Comparison of ENCODE assay signal across 11 cellular contexts in genomic region chr5:5293029-5293428, GRCh38.
"Had no signal": no experiment of that assay in that cellular context is flagged by ENCODE, and none has a peak within 500 bp of the region (broad histone marks: within the 10 kb centered on the region; RNA-seq: fewer than 3 reads in every experiment).

No MANE protein-coding gene starts in this region.

- H3K36me3 Mint-ChIP-seq: activated CD4-positive, alpha-beta memory T cell treated with anti-CD3 and anti-CD28 coated beads for 36 hours had no signal

- H3K27me3 ChIP-seq: foreskin keratinocyte, left lung, ovary, testis had no signal

- H3K36me3 ChIP-seq: left lung, ovary had no signal

- H3K9me3 ChIP-seq: left lung, ovary, testis had no signal

- H3K27ac ChIP-seq: foreskin keratinocyte, left lung, ovary, testis had no signal

- H3K4me3 ChIP-seq: left lung, ovary, testis had no signal

- H3K9me3 Mint-ChIP-seq: activated CD4-positive, alpha-beta memory T cell treated with anti-CD3 and anti-CD28 coated beads for 36 hours; T-helper 2 cell treated with Interferon-gamma antibody and Interleukin-4, amounts not matched to agents 5 μg/mL and 100 μg/mL, for 36 hours had no signal

- H3K4me1 ChIP-seq: foreskin keratinocyte, left lung, testis had no signal

- DNase-seq: activated CD4-positive, alpha-beta memory T cell treated with anti-CD3 and anti-CD28 coated beads for 36 hours; activated naive CD8-positive, alpha-beta T cell treated with anti-CD3 and anti-CD28 coated beads, Interleukin-2, amount 50 U/mL, for 24 hours; activated T-cell treated with anti-CD3 and anti-CD28 coated beads, Interleukin-2, amount 50 U/mL, for 72 hours; foreskin keratinocyte; left lung; nephron progenitor cell; ovary; stimulated activated CD4-positive, alpha-beta T cell treated with anti-CD3 and anti-CD28 coated beads, Interleukin-4, amount 100 ng/mL, for 4 hours; stimulated activated naive CD8-positive, alpha-beta T cell treated with anti-CD3 and anti-CD28 coated beads, Interleukin-15, amount 100 ng/mL, for 72 hours; testis had no signal

- ATAC-seq: activated naive CD8-positive, alpha-beta T cell treated with anti-CD3 and anti-CD28 coated beads, Interleukin-2, amount 50 U/mL, for 24 hours; activated T-cell treated with anti-CD3 and anti-CD28 coated beads, Interleukin-2, amount 50 U/mL, for 72 hours; foreskin keratinocyte; left lung; stimulated activated naive CD8-positive, alpha-beta T cell treated with anti-CD3 and anti-CD28 coated beads, Interleukin-15, amount 100 ng/mL, for 72 hours had no signal

- H3K27ac Mint-ChIP-seq: activated CD4-positive, alpha-beta memory T cell treated with anti-CD3 and anti-CD28 coated beads for 36 hours; activated naive CD8-positive, alpha-beta T cell treated with anti-CD3 and anti-CD28 coated beads, Interleukin-2, amount 50 U/mL, for 24 hours; activated T-cell treated with anti-CD3 and anti-CD28 coated beads, Interleukin-2, amount 50 U/mL, for 72 hours; nephron progenitor cell; stimulated activated naive CD8-positive, alpha-beta T cell treated with anti-CD3 and anti-CD28 coated beads, Interleukin-15, amount 100 ng/mL, for 72 hours; T-helper 2 cell treated with Interferon-gamma antibody and Interleukin-4, amounts not matched to agents 5 μg/mL and 100 μg/mL, for 36 hours had no signal

- H3K4me1 Mint-ChIP-seq: activated naive CD8-positive, alpha-beta T cell treated with anti-CD3 and anti-CD28 coated beads, Interleukin-2, amount 50 U/mL, for 24 hours; stimulated activated naive CD8-positive, alpha-beta T cell treated with anti-CD3 and anti-CD28 coated beads, Interleukin-15, amount 100 ng/mL, for 72 hours had no signal

- H3K4me3 Mint-ChIP-seq: activated CD4-positive, alpha-beta memory T cell treated with anti-CD3 and anti-CD28 coated beads for 36 hours; activated naive CD8-positive, alpha-beta T cell treated with anti-CD3 and anti-CD28 coated beads, Interleukin-2, amount 50 U/mL, for 24 hours; activated T-cell treated with anti-CD3 and anti-CD28 coated beads, Interleukin-2, amount 50 U/mL, for 72 hours; nephron progenitor cell; stimulated activated naive CD8-positive, alpha-beta T cell treated with anti-CD3 and anti-CD28 coated beads, Interleukin-15, amount 100 ng/mL, for 72 hours; T-helper 2 cell treated with Interferon-gamma antibody and Interleukin-4, amounts not matched to agents 5 μg/mL and 100 μg/mL, for 36 hours had no signal

- H3K27me3 Mint-ChIP-seq: activated CD4-positive, alpha-beta memory T cell treated with anti-CD3 and anti-CD28 coated beads for 36 hours; activated naive CD8-positive, alpha-beta T cell treated with anti-CD3 and anti-CD28 coated beads, Interleukin-2, amount 50 U/mL, for 24 hours; stimulated activated naive CD8-positive, alpha-beta T cell treated with anti-CD3 and anti-CD28 coated beads, Interleukin-15, amount 100 ng/mL, for 72 hours had no signal
